In the genomic region with DNA sequence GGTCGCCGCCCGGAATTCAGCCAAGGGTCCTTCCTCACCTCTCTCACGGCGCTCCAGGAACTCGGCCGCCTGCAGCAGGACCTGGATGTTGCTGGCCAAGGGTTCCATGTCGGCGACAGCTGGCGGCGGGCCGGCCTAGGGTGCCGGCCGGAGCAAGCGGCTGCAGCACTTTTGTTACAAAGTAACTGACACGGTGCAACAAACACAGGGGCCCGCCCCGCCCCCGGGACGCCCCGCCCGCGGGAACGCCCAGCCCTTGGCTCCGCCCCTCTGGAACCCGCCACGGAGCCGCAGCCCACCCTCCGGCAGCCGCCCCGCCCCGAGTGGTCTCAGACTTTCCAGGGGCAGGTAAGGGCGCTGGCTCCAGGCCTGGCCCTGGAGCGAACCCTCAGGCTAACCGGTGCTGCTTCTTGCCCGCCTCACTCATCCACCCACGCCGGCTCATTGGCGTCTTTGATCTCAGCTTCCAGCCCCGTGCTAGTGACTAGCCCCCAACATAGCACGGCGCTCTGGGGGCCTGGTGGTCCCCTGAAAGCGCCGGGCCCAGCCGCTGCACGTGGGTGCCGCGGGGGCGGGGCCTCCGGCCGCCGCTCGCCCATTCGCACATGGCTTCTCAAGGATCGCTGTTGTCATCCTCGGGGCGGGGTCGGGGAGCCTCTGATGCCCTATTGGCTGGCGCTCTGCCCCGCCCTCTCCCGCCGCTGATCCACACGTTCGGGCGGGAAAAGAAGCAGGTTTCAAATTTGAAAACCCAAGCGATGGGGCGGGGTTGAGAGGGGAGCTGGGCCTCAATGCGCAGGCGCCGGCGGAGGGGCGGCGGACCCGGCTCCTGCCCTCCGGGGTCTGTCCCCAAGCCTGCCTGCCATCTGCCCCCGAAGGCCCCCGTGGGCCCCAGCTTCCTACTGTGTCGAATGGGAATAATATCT, we compare ENCODE assay signal across 1 cellular context.
TF ChIP-seq lines count a peak whose summit lies in the region.

A gene with protein sequence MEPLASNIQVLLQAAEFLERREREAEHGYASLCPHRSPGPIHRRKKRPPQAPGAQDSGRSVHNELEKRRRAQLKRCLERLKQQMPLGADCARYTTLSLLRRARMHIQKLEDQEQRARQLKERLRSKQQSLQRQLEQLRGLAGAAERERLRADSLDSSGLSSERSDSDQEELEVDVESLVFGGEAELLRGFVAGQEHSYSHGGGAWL (minus strand): TSS at position 176 of the 926 bp plus-strand sequence. CDS start 68 bp downstream, at position 108.

TF ChIP-seq in neural cell, 6 proteins besides CTCF, POLR2A, EP300 and RAD21:
- TF ChIP-seq SMC3 (conservative IDR thresholded peaks at IDR 0.05; ENCODE audit: poor library complexity) (no peak), POLR2AphosphoS5 (IDR thresholded peaks at IDR 0.05) (no peak), MXI1 (conservative IDR thresholded peaks at IDR 0.05; ENCODE audit: poor library complexity, severe bottlenecking) (peak; percentile 99), TAF1 (IDR thresholded peaks at IDR 0.05; ENCODE audit: low read depth) (no peak), EZH2 (IDR thresholded peaks at IDR 0.05; ENCODE audit: borderline replicate concordance, insufficient read depth, low read length, poor library complexity, severe bottlenecking) (no peak)
- TF ChIP-seq, protein P1, sequence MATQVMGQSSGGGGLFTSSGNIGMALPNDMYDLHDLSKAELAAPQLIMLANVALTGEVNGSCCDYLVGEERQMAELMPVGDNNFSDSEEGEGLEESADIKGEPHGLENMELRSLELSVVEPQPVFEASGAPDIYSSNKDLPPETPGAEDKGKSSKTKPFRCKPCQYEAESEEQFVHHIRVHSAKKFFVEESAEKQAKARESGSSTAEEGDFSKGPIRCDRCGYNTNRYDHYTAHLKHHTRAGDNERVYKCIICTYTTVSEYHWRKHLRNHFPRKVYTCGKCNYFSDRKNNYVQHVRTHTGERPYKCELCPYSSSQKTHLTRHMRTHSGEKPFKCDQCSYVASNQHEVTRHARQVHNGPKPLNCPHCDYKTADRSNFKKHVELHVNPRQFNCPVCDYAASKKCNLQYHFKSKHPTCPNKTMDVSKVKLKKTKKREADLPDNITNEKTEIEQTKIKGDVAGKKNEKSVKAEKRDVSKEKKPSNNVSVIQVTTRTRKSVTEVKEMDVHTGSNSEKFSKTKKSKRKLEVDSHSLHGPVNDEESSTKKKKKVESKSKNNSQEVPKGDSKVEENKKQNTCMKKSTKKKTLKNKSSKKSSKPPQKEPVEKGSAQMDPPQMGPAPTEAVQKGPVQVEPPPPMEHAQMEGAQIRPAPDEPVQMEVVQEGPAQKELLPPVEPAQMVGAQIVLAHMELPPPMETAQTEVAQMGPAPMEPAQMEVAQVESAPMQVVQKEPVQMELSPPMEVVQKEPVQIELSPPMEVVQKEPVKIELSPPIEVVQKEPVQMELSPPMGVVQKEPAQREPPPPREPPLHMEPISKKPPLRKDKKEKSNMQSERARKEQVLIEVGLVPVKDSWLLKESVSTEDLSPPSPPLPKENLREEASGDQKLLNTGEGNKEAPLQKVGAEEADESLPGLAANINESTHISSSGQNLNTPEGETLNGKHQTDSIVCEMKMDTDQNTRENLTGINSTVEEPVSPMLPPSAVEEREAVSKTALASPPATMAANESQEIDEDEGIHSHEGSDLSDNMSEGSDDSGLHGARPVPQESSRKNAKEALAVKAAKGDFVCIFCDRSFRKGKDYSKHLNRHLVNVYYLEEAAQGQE (IDR thresholded peaks at IDR 0.05; ENCODE audit: borderline replicate concordance): no peak
